Comparison of ENCODE assay signal across 10 cellular contexts in genomic region chr12:67358686-67359374, GRCh38.
DNase-seq lines count a peak whose midpoint lies in the region; ATAC-seq, FAIRE-seq and TF ChIP-seq lines count a peak whose summit lies in the region.
"Had no signal": no experiment of that assay in that cellular context is flagged by ENCODE, and none has a peak within 500 bp of the region (broad histone marks: within the 10 kb centered on the region; RNA-seq: fewer than 3 reads in every experiment).

No MANE protein-coding gene starts in this region.

- peak; percentile 60 for DNase-seq in SK-N-MC (ENCODE audit: low read depth, low spot score)
- no peak for DNase-seq in right cardiac atrium
- DNase-seq in breast epithelium (ENCODE audit: low spot score in 2 of 2): no peak
- DNase-seq in stimulated activated CD4-positive, alpha-beta T cell treated with anti-CD3 and anti-CD28 coated beads, Interleukin-1b, Interleukin-23, amount 100 ng/mL, for 48 hours: no peak
- DNase-seq in D721Med (ENCODE audit: insufficient read length, low spot score): no peak
- DNase-seq: esophagus squamous epithelium had no signal

- intact Hi-C loops in right cardiac atrium (cut with DNase I): loop anchor here (5.0 to 10.0 kb wide), 4 partner anchors 56 to 586 kb away; no protein-coding TSS in a partner anchor
- intact Hi-C loops in breast epithelium (cut with DNase I; ENCODE audit: low total_unique reads): no loop called here

- H3K4me1 ChIP-seq in BLaER1 (peaks cover 55% of the 10 kb centered on the region), right cardiac atrium (ENCODE audit: control insufficient read depth, insufficient read depth, low read length) (peaks cover 4% of the 10 kb centered on the region), breast epithelium (no peaks in the 10 kb centered on the region)

- H4K20me1 ChIP-seq in BLaER1: no peaks in the 10 kb centered on the region

- 46% methylated on average over 4 of the region's 4 CpGs for WGBS in right cardiac atrium

- H3K9me3 ChIP-seq in BLaER1 (peaks cover 11% of the 10 kb centered on the region), SK-N-MC (ENCODE audit: low read depth, low read length) (no peaks in the 10 kb centered on the region), right cardiac atrium (ENCODE audit: control insufficient read depth, low read length) (no peaks in the 10 kb centered on the region), breast epithelium (no peaks in the 10 kb centered on the region)
- H3K9me3 ChIP-seq: esophagus squamous epithelium had no signal

- H3K36me3 ChIP-seq in BLaER1 (no peaks in the 10 kb centered on the region), SK-N-MC (ENCODE audit: insufficient read depth, low read length) (no peaks in the 10 kb centered on the region), breast epithelium (no peaks in the 10 kb centered on the region)
- H3K36me3 ChIP-seq: esophagus squamous epithelium had no signal

- H3K27ac ChIP-seq in BLaER1: peak overlapping the region; percentile 45; the same call in 1 of the 2 replicates
- no peak overlapping the region; the same call in 1 of the 2 replicates for H3K27ac ChIP-seq in SK-N-MC
- no peak overlapping the region for H3K27ac ChIP-seq in right cardiac atrium (ENCODE audit: low read length)
- H3K27ac ChIP-seq in breast epithelium: peak overlapping the region in 1 of 2 donors; percentile 23
- H3K27ac ChIP-seq: esophagus squamous epithelium had no signal

- H3K9ac ChIP-seq in BLaER1 (peak overlapping the region; percentile 32; the same call in 1 of the 2 replicates), SK-N-MC (ENCODE audit: insufficient read length) (no peak overlapping the region)

- FAIRE-seq in D721Med (lab: Jason Lieb, UNC): no peak
- FAIRE-seq: GM19239 had no signal

- H3K27me3 ChIP-seq in BLaER1 (no peaks in the 10 kb centered on the region), right cardiac atrium (ENCODE audit: control insufficient read depth, insufficient read depth) (no peaks in the 10 kb centered on the region), breast epithelium (no peaks in the 10 kb centered on the region)
- H3K27me3 ChIP-seq: esophagus squamous epithelium had no signal

- peak overlapping the region; percentile 62 for H3K4me2 ChIP-seq in BLaER1

- TF ChIP-seq CTCF in breast epithelium (IDR thresholded peaks at IDR 0.05): no peak
- no peak for TF ChIP-seq CTCF in D721Med (IDR thresholded peaks at IDR 0.05; ENCODE audit: insufficient read depth, missing control alignments)

- peak; percentile 56 for ATAC-seq in HG02973 (IDR thresholded peaks at IDR 0.05; ENCODE audit: unreplicated experiment)
- ATAC-seq in right cardiac atrium: peak; percentile 34 to 71
- ATAC-seq in HG03135 (IDR thresholded peaks at IDR 0.05; ENCODE audit: unreplicated experiment): no peak

- no peak for TF ChIP-seq POLR2A in breast epithelium (IDR thresholded peaks at IDR 0.05)

- H3K4me3 ChIP-seq in BLaER1 (no peak overlapping the region), SK-N-MC (peak overlapping the region; percentile 28), right cardiac atrium (ENCODE audit: low read length) (no peak overlapping the region), breast epithelium (no peak overlapping the region)
- H3K4me3 ChIP-seq: esophagus squamous epithelium had no signal
